8 cellular contexts compared by ENCODE assay signal in genomic region chr16:20901441-20902112, GRCh38. TPM values are rescaled to one million over a fixed set of nuclear protein-coding genes. Genes with fewer than 3 reads are reported as not detected.
DNase-seq lines count a peak whose midpoint lies in the region; ATAC-seq and TF ChIP-seq lines count a peak whose summit lies in the region.

No MANE protein-coding gene starts in this region.

- in situ Hi-C loops in T47D (cut with HindIII; ENCODE audit: low pct_unique_long_range_greater_than_20kb, low sequenced_read_pairs) (no loop called here), gastrocnemius medialis (cut with MboI; ENCODE audit: low sequenced_read_pairs in 4 of 4) (loop anchor here in 1 of 4 donors (10.0 kb wide), 1 partner anchor 1293 kb away; no protein-coding TSS in a partner anchor)

- no peak for TF ChIP-seq CTCF in gastrocnemius medialis (IDR thresholded peaks at IDR 0.05 in 4 of 5, conservative IDR thresholded peaks at IDR 0.05 in 1 of 5)

- intact Hi-C loops in gastrocnemius medialis (cut with DNase I; ENCODE audit: low total_unique reads), result loop anchor here (2.0 to 10.0 kb wide), 6 partner anchors 95 to 1395 kb away; partner anchors contain the start of genes ERI2, POLR3E, REXO5 and THUMPD1

- H3K9me3 ChIP-seq in iPS-20b (ENCODE audit: insufficient read depth, low read depth, low read length) (no peaks in the 10 kb centered on the region), gastrocnemius medialis (no peaks in the 10 kb centered on the region)

- peak overlapping the region; percentile 92 for H3K27ac ChIP-seq in iPS-20b (ENCODE audit: low read length)
- H3K27ac ChIP-seq in gastrocnemius medialis, result peak overlapping the region; percentile 93 to 97 (median 94)

- peak overlapping the region; percentile 96 for H3K9ac ChIP-seq in iPS-20b (ENCODE audit: low read depth, low read length)

- H3K4me3 ChIP-seq in iPS-20b (ENCODE audit: low read length) (peak overlapping the region; percentile 85), gastrocnemius medialis (peak overlapping the region; percentile 81 to 94 (median 86))

- TF ChIP-seq POLR2A in gastrocnemius medialis (IDR thresholded peaks at IDR 0.05), result no peak

- DNase-seq in NCI-H2107 treated with DMSO at 0.1 percent for 48 hours (lab: John Stamatoyannopoulos, UW; ENCODE audit: unreplicated experiment) (peak; percentile 14), NCI-H2107 (lab: John Stamatoyannopoulos, UW) (no peak), HK-2 (ENCODE audit: unreplicated experiment) (peak; percentile 41), SHP77 treated with DMSO at 0.1 percent for 48 hours (lab: John Stamatoyannopoulos, UW) (peak; percentile 41), T47D (ENCODE audit: low read depth in 1 of 2, low spot score in 1 of 2) (peak; percentile 49 to 95), gastrocnemius medialis (peak; percentile 45 to 46)

- peak; percentile 14 to 35 for ATAC-seq in gastrocnemius medialis
- ATAC-seq in HG03571 (IDR thresholded peaks at IDR 0.05; ENCODE audit: unreplicated experiment), result no peak

- H3K4me1 ChIP-seq in iPS-20b (ENCODE audit: insufficient read depth, low read length), result peaks cover 13% of the 10 kb centered on the region; the same call in 1 of the 2 replicates
- peaks cover 31 to 72% of the 10 kb centered on the region in 2 donors for H3K4me1 ChIP-seq in gastrocnemius medialis

- H3K36me3 ChIP-seq in iPS-20b (ENCODE audit: insufficient read depth, low read depth, low read length) (peaks cover 18% of the 10 kb centered on the region; the same call in 1 of the 2 replicates), gastrocnemius medialis (no peaks in the 10 kb centered on the region)

- H3K27me3 ChIP-seq in iPS-20b (ENCODE audit: insufficient read depth, low read length) (no peaks in the 10 kb centered on the region), gastrocnemius medialis (no peaks in the 10 kb centered on the region)

RNA-seq across cellular contexts. Expression of gene LYRM1, which starts 1.0 kb away (rescaled TPM):
- total RNA-seq in gastrocnemius medialis, result 10 to 100 TPM; 36.4 to 74.7 (median 38.8) TPM

RNA-seq across cellular contexts. Expression of gene DCUN1D3, which starts 1.4 kb away (rescaled TPM):
- 10 to 100 TPM in 1 of 4 donors, 1 to 10 TPM in 3; 7.6 to 10.5 (median 8.3) TPM for total RNA-seq in gastrocnemius medialis
